Comparison of ENCODE assay signal across 17 cellular contexts in the genomic region with DNA sequence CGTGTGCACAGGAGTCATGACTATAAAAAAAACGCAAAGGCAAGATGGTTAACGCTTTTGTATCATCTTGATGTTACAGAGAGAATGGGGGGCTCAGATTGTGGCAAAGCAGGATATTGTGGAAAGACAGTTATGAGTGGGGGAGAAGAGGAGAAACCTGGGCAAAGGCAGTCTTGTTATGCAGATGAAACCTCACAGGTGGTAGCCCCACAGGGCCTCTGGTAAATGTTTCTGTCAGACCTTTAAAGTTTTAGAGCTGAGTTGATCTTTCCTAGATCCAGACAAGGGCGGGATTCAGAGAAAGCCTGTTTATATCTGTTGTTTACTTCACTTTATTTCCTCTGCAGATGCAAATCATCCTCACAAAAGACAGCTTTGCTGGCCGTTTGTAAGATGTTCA.
"Had no signal": no experiment of that assay in that cellular context is flagged by ENCODE, and none has a peak within 500 bp of the region (broad histone marks: within the 10 kb centered on the region; RNA-seq: fewer than 3 reads in every experiment).

No MANE protein-coding gene starts in this region.

- ATAC-seq: activated CD8-positive, alpha-beta T cell treated with anti-CD3 and anti-CD28 coated beads, Interleukin-2, amount 10 ng/mL, durations not matched to agents 7 days and 5 days; activated T-cell treated with anti-CD3 and anti-CD28 coated beads, Interleukin-2, amount 50 U/mL, for 4 hours; left colon; stimulated activated naive CD8-positive, alpha-beta T cell treated with anti-CD3 and anti-CD28 coated beads, Interleukin-15, amount 100 ng/mL, for 72 hours had no signal

- H3K27me3 Mint-ChIP-seq: stimulated activated naive CD8-positive, alpha-beta T cell treated with anti-CD3 and anti-CD28 coated beads, Interleukin-15, amount 100 ng/mL, for 72 hours had no signal

- H3K27me3 ChIP-seq: brain microvascular endothelial cell, suprapubic skin, transverse colon, uterus had no signal

- H3K4me3 Mint-ChIP-seq: activated CD8-positive, alpha-beta T cell treated with anti-CD3 and anti-CD28 coated beads, Interleukin-2, amount 10 ng/mL, durations not matched to agents 7 days and 5 days; activated naive CD4-positive, alpha-beta T cell treated with anti-CD3 and anti-CD28 coated beads for 36 hours; activated T-cell treated with anti-CD3 and anti-CD28 coated beads, Interleukin-2, amount 50 U/mL, for 4 hours; stimulated activated naive CD8-positive, alpha-beta T cell treated with anti-CD3 and anti-CD28 coated beads, Interleukin-15, amount 100 ng/mL, for 72 hours had no signal

- H3K27ac ChIP-seq: brain microvascular endothelial cell, suprapubic skin, transverse colon, uterus had no signal

- H3K4me1 Mint-ChIP-seq: stimulated activated naive CD8-positive, alpha-beta T cell treated with anti-CD3 and anti-CD28 coated beads, Interleukin-15, amount 100 ng/mL, for 72 hours had no signal

- H3K4me3 ChIP-seq: lung, suprapubic skin, transverse colon, uterus had no signal

- H3K36me3 ChIP-seq: transverse colon, uterus had no signal

- DNase-seq: activated CD4-positive, alpha-beta T cell treated with anti-CD3 and anti-CD28 coated beads for 4 hours; activated CD8-positive, alpha-beta T cell treated with anti-CD3 and anti-CD28 coated beads, Interleukin-2, amount 10 ng/mL, durations not matched to agents 7 days and 5 days; activated naive CD4-positive, alpha-beta T cell treated with anti-CD3 and anti-CD28 coated beads for 36 hours; activated T-cell treated with anti-CD3 and anti-CD28 coated beads, Interleukin-2, amount 50 U/mL, for 4 hours; aorta; brain microvascular endothelial cell; central memory CD4-positive, alpha-beta T cell; erythroblast; hypothalamus; islet precursor cell; left colon; midbrain; stimulated activated naive CD8-positive, alpha-beta T cell treated with anti-CD3 and anti-CD28 coated beads, Interleukin-15, amount 100 ng/mL, for 72 hours; transverse colon; uterus had no signal

- H3K27ac Mint-ChIP-seq: activated CD8-positive, alpha-beta T cell treated with anti-CD3 and anti-CD28 coated beads, Interleukin-2, amount 10 ng/mL, durations not matched to agents 7 days and 5 days; activated naive CD4-positive, alpha-beta T cell treated with anti-CD3 and anti-CD28 coated beads for 36 hours; stimulated activated naive CD8-positive, alpha-beta T cell treated with anti-CD3 and anti-CD28 coated beads, Interleukin-15, amount 100 ng/mL, for 72 hours had no signal

- H3K9me3 ChIP-seq: suprapubic skin, uterus had no signal

- H3K4me1 ChIP-seq: suprapubic skin, uterus had no signal
